Comparison of ENCODE assay signal across 1 cellular context in genomic region chr16:15482068-15482747, GRCh38.
TF ChIP-seq lines count a peak whose summit lies in the region.

No MANE protein-coding gene starts in this region.

TF ChIP-seq in HepG2, 621 proteins besides CTCF, POLR2A, EP300 and RAD21 (continued from another document and continues in another):
- TF ChIP-seq HMG20B (CRISPR knock-in tag; conservative IDR thresholded peaks at IDR 0.05) (no peak), PHF20 (CRISPR knock-in tag; IDR thresholded peaks at IDR 0.05) (no peak), ZNF138 (CRISPR knock-in tag; IDR thresholded peaks at IDR 0.05; ENCODE audit: low read depth) (no peak), ZNF234 (CRISPR knock-in tag; conservative IDR thresholded peaks at IDR 0.05) (no peak), NR3C1 (CRISPR knock-in tag; IDR thresholded peaks at IDR 0.05) (no peak), MXD4 (CRISPR knock-in tag; IDR thresholded peaks at IDR 0.05) (no peak), SCMH1 (CRISPR knock-in tag; IDR thresholded peaks at IDR 0.05; ENCODE audit: borderline replicate concordance) (no peak), ATRX (CRISPR knock-in tag; IDR thresholded peaks at IDR 0.05; ENCODE audit: borderline replicate concordance) (no peak), ZNF451 (CRISPR knock-in tag; IDR thresholded peaks at IDR 0.05) (0 out of 2 replicates have a peak, but pooled peaks have one; percentile 28), ELF4 (CRISPR knock-in tag; IDR thresholded peaks at IDR 0.05; ENCODE audit: borderline replicate concordance) (no peak), ZBTB10 (CRISPR knock-in tag; IDR thresholded peaks at IDR 0.05; ENCODE audit: borderline replicate concordance) (no peak), NR1H2 (CRISPR knock-in tag; IDR thresholded peaks at IDR 0.05; ENCODE audit: borderline replicate concordance, low read depth) (peak; percentile 68; the same call in 1 of the 2 replicates), ZNF230 (CRISPR knock-in tag; IDR thresholded peaks at IDR 0.05) (no peak), PRMT3 (CRISPR knock-in tag; IDR thresholded peaks at IDR 0.05; ENCODE audit: borderline replicate concordance, low read depth) (no peak), ZFP62 (CRISPR knock-in tag; IDR thresholded peaks at IDR 0.05) (no peak), KAT2B (IDR thresholded peaks at IDR 0.05; ENCODE audit: borderline replicate concordance, low read depth, low read length) (no peak), GABPA (IDR thresholded peaks at IDR 0.05; ENCODE audit: low read depth, low read length) (no peak), GABPA (CRISPR knock-in tag; IDR thresholded peaks at IDR 0.05; ENCODE audit: low read depth) (peak; percentile 78), KDM6A (CRISPR knock-in tag; IDR thresholded peaks at IDR 0.05; ENCODE audit: low read depth) (no peak), FOXP1 (IDR thresholded peaks at IDR 0.05) (no peak), FOXP1 (CRISPR knock-in tag; IDR thresholded peaks at IDR 0.05) (peak; percentile 41; the same call in 1 of the 2 replicates), ZNF850 (CRISPR knock-in tag; conservative IDR thresholded peaks at IDR 0.05) (no peak), ZSCAN20 (CRISPR knock-in tag; IDR thresholded peaks at IDR 0.05; ENCODE audit: borderline replicate concordance) (no peak; the same call in 1 of the 2 replicates), ZNF607 (CRISPR knock-in tag; IDR thresholded peaks at IDR 0.05; ENCODE audit: borderline replicate concordance) (peak; percentile 47; the same call in 1 of the 2 replicates), KLF6 (CRISPR knock-in tag; IDR thresholded peaks at IDR 0.05) (no peak), ATF7-NPFF (CRISPR knock-in tag; IDR thresholded peaks at IDR 0.05; ENCODE audit: low read depth) (no peak), GPBP1L1 (CRISPR knock-in tag; IDR thresholded peaks at IDR 0.05) (no peak), ZNF781 (CRISPR knock-in tag; IDR thresholded peaks at IDR 0.05; ENCODE audit: borderline replicate concordance, not compliant biosample characterization) (no peak), AHDC1 (CRISPR knock-in tag; IDR thresholded peaks at IDR 0.05; ENCODE audit: borderline replicate concordance) (no peak), CHD4 (IDR thresholded peaks at IDR 0.05; ENCODE audit: borderline replicate concordance, low read length) (no peak; the same call in 1 of the 2 replicates), ZNF737 (CRISPR knock-in tag; IDR thresholded peaks at IDR 0.05; ENCODE audit: borderline replicate concordance) (no peak), CBFB (CRISPR knock-in tag; IDR thresholded peaks at IDR 0.05) (peak; percentile 71; the same call in 1 of the 2 replicates), PHF21A (CRISPR knock-in tag; IDR thresholded peaks at IDR 0.05) (no peak), RBM22 (optimal IDR thresholded peaks at IDR 0.05; ENCODE audit: low read length) (no peak), ZKSCAN1 (IDR thresholded peaks at IDR 0.05; ENCODE audit: low read length) (no peak), KLF13 (CRISPR knock-in tag; IDR thresholded peaks at IDR 0.05) (0 out of 2 replicates have a peak, but pooled peaks have one; percentile 72), ZNF564 (CRISPR knock-in tag; IDR thresholded peaks at IDR 0.05) (no peak), RFXANK (CRISPR knock-in tag; IDR thresholded peaks at IDR 0.05) (no peak), GATAD1 (CRISPR knock-in tag; IDR thresholded peaks at IDR 0.05) (0 out of 2 replicates have a peak, but pooled peaks have one; percentile 50), KAT8 (CRISPR knock-in tag; IDR thresholded peaks at IDR 0.05) (peak; percentile 81), ZNF431 (CRISPR knock-in tag; IDR thresholded peaks at IDR 0.05; ENCODE audit: borderline replicate concordance, low read depth) (no peak), RFXAP (CRISPR knock-in tag; IDR thresholded peaks at IDR 0.05; ENCODE audit: borderline replicate concordance) (peak; percentile 61)
- TF ChIP-seq, protein P1, sequence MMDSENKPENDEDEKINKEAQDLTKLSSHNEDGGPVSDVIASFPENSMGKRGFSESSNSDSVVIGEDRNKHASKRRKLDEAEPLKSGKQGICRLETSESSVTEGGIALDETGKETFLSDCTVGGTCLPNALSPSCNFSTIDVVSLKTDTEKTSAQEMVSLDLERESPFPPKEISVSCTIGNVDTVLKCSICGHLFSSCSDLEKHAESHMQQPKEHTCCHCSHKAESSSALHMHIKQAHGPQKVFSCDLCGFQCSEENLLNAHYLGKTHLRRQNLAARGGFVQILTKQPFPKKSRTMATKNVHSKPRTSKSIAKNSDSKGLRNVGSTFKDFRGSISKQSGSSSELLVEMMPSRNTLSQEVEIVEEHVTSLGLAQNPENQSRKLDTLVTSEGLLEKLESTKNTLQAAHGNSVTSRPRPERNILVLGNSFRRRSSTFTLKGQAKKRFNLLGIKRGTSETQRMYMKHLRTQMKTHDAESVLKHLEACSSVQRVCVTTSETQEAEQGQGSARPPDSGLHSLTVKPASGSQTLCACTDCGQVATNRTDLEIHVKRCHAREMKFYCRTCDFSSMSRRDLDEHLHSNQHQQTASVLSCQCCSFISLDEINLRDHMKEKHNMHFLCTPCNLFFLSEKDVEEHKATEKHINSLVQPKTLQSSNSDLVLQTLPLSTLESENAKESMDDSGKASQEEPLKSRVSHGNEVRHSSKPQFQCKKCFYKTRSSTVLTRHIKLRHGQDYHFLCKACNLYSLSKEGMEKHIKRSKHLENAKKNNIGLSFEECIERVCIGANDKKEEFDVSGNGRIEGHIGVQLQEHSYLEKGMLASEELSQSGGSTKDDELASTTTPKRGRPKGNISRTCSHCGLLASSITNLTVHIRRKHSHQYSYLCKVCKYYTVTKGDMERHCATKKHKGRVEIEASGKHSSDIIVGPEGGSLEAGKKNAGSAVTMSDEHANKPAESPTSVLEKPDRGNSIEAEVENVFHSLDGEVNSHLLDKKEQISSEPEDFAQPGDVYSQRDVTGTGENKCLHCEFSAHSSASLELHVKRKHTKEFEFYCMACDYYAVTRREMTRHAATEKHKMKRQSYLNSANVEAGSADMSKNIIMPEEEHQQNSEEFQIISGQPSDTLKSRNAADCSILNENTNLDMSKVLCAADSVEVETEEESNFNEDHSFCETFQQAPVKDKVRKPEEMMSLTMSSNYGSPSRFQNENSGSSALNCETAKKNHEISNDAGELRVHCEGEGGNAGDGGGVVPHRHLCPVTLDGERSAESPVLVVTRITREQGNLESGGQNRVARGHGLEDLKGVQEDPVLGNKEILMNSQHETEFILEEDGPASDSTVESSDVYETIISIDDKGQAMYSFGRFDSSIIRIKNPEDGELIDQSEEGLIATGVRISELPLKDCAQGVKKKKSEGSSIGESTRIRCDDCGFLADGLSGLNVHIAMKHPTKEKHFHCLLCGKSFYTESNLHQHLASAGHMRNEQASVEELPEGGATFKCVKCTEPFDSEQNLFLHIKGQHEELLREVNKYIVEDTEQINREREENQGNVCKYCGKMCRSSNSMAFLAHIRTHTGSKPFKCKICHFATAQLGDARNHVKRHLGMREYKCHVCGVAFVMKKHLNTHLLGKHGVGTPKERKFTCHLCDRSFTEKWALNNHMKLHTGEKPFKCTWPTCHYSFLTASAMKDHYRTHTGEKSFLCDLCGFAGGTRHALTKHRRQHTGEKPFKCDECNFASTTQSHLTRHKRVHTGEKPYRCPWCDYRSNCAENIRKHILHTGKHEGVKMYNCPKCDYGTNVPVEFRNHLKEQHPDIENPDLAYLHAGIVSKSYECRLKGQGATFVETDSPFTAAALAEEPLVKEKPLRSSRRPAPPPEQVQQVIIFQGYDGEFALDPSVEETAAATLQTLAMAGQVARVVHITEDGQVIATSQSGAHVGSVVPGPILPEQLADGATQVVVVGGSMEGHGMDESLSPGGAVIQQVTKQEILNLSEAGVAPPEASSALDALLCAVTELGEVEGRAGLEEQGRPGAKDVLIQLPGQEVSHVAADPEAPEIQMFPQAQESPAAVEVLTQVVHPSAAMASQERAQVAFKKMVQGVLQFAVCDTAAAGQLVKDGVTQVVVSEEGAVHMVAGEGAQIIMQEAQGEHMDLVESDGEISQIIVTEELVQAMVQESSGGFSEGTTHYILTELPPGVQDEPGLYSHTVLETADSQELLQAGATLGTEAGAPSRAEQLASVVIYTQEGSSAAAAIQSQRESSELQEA (CRISPR knock-in tag; IDR thresholded peaks at IDR 0.05; ENCODE audit: not compliant biosample characterization): peak; percentile 59
- TF ChIP-seq, protein P2, sequence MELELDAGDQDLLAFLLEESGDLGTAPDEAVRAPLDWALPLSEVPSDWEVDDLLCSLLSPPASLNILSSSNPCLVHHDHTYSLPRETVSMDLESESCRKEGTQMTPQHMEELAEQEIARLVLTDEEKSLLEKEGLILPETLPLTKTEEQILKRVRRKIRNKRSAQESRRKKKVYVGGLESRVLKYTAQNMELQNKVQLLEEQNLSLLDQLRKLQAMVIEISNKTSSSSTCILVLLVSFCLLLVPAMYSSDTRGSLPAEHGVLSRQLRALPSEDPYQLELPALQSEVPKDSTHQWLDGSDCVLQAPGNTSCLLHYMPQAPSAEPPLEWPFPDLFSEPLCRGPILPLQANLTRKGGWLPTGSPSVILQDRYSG (CRISPR knock-in tag; IDR thresholded peaks at IDR 0.05): no peak
- TF ChIP-seq, protein P3, sequence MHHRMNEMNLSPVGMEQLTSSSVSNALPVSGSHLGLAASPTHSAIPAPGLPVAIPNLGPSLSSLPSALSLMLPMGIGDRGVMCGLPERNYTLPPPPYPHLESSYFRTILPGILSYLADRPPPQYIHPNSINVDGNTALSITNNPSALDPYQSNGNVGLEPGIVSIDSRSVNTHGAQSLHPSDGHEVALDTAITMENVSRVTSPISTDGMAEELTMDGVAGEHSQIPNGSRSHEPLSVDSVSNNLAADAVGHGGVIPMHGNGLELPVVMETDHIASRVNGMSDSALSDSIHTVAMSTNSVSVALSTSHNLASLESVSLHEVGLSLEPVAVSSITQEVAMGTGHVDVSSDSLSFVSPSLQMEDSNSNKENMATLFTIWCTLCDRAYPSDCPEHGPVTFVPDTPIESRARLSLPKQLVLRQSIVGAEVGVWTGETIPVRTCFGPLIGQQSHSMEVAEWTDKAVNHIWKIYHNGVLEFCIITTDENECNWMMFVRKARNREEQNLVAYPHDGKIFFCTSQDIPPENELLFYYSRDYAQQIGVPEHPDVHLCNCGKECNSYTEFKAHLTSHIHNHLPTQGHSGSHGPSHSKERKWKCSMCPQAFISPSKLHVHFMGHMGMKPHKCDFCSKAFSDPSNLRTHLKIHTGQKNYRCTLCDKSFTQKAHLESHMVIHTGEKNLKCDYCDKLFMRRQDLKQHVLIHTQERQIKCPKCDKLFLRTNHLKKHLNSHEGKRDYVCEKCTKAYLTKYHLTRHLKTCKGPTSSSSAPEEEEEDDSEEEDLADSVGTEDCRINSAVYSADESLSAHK (CRISPR knock-in tag; IDR thresholded peaks at IDR 0.05; ENCODE audit: borderline replicate concordance): no peak
